23 cellular contexts compared by ENCODE assay signal in genomic region chr2:124328397-124328796, GRCh38.
DNase-seq lines count a peak whose midpoint lies in the region; ATAC-seq and TF ChIP-seq lines count a peak whose summit lies in the region.
"Had no signal": no experiment of that assay in that cellular context is flagged by ENCODE, and none has a peak within 500 bp of the region (broad histone marks: within the 10 kb centered on the region; RNA-seq: fewer than 3 reads in every experiment).

No MANE protein-coding gene starts in this region.

- peak overlapping the region; percentile 11; the same call in 1 of the 2 replicates for H3K4me3 ChIP-seq in HUES6 (ENCODE audit: low read depth, low read length)
- peak overlapping the region; percentile 9 for H3K4me3 ChIP-seq in iPS-15b (ENCODE audit: low read depth, low read length)
- H3K4me3 ChIP-seq in neural progenitor cell: no peak overlapping the region
- H3K4me3 ChIP-seq: HAP-1 had no signal

- H3K36me3 ChIP-seq in HUES6 (ENCODE audit: control insufficient read depth, insufficient read depth, low read length) (no peaks in the 10 kb centered on the region), iPS-15b (ENCODE audit: control insufficient read depth, insufficient read depth, low read length) (no peaks in the 10 kb centered on the region), neural progenitor cell (peaks cover 4% of the 10 kb centered on the region)
- H3K36me3 ChIP-seq: BE2C, HAP-1 had no signal

- POLR2A ChIA-PET in WTC11 (lab: Charles Lee): no interaction called here

- peaks cover 29% of the 10 kb centered on the region for H3F3A ChIP-seq in neural progenitor cell (ENCODE audit: low read depth)

- peaks cover 35% of the 10 kb centered on the region for H3K4me1 ChIP-seq in HUES6 (ENCODE audit: control insufficient read depth, insufficient read depth, low read length)
- peaks cover 25% of the 10 kb centered on the region for H3K4me1 ChIP-seq in iPS-15b (ENCODE audit: control insufficient read depth, insufficient read depth, low read length)
- peaks cover 22% of the 10 kb centered on the region for H3K4me1 ChIP-seq in neural progenitor cell
- H3K4me1 ChIP-seq: BE2C had no signal

- CTCF ChIA-PET in WTC11 (lab: Charles Lee): interaction anchor here (0.7 kb wide), 1 partner anchor 1058 kb away, joined by 3 read pairs; no protein-coding TSS in a partner anchor

- DNase-seq in WTC11 (ENCODE audit: low spot score): no peak
- peak; percentile 43 for DNase-seq in neural progenitor cell (ENCODE audit: low spot score)
- no peak for DNase-seq in sciatic nerve (ENCODE audit: low spot score)
- DNase-seq in stimulated activated naive CD4-positive, alpha-beta T cell treated with Interleukin-2 at 50 U/mL for 16 hours (lab: John Stamatoyannopoulos, UW): no peak
- DNase-seq in activated naive CD4-positive, alpha-beta T cell treated with anti-CD3 and anti-CD28 coated beads, Interleukin-2, amount 50 U/mL, for 72 hours (ENCODE audit: low spot score in 2 of 2): no peak
- DNase-seq: ACHN; BE2C; C1 segment of cervical spinal cord; CD4-positive, CD25-positive, alpha-beta regulatory T cell; CD8-positive, alpha-beta memory T cell; COR-L47; DMS 273 treated with DMSO at 0.1 percent for 48 hours; DMS53; DND-41; EL; GOT3; KBM-7 had no signal

- no peaks in the 10 kb centered on the region for H3K79me2 ChIP-seq in neural progenitor cell (ENCODE audit: low read depth)

- peak overlapping the region; percentile 41 for H3K4me3 Mint-ChIP-seq in WTC11
- no peak overlapping the region for H3K4me3 Mint-ChIP-seq in neural progenitor cell
- H3K4me3 Mint-ChIP-seq: CD4-positive, CD25-positive, alpha-beta regulatory T cell; CD8-positive, alpha-beta memory T cell; IgD-negative memory B cell had no signal

- H3K9ac ChIP-seq in HUES6 (ENCODE audit: low read length) (no peak overlapping the region), iPS-15b (ENCODE audit: low read depth, low read length) (no peak overlapping the region), neural progenitor cell (no peak overlapping the region)

- H3K27ac Mint-ChIP-seq in WTC11 (peak overlapping the region; percentile 96), neural progenitor cell (no peak overlapping the region)
- no peak overlapping the region for H3K27ac Mint-ChIP-seq in activated naive CD4-positive, alpha-beta T cell treated with anti-CD3 and anti-CD28 coated beads, Interleukin-2, amount 50 U/mL, for 72 hours
- H3K27ac Mint-ChIP-seq: CD4-positive, CD25-positive, alpha-beta regulatory T cell; CD8-positive, alpha-beta memory T cell; IgD-negative memory B cell had no signal

- H3K9me3 ChIP-seq in HUES6 (ENCODE audit: control insufficient read depth, insufficient read depth, low read depth, low read length) (no peaks in the 10 kb centered on the region), iPS-15b (ENCODE audit: control insufficient read depth, insufficient read depth, low read length) (no peaks in the 10 kb centered on the region), neural progenitor cell (ENCODE audit: low read depth) (no peaks in the 10 kb centered on the region)
- H3K9me3 ChIP-seq: BE2C, HAP-1 had no signal

- TF ChIP-seq CTCF in WTC11 (IDR thresholded peaks at IDR 0.05) (no peak), neural progenitor cell (IDR thresholded peaks at IDR 0.05) (no peak)

- H4K20me1 ChIP-seq in neural progenitor cell (ENCODE audit: low read depth): no peaks in the 10 kb centered on the region

- peaks cover 53% of the 10 kb centered on the region for H3K4me1 Mint-ChIP-seq in WTC11
- H3K4me1 Mint-ChIP-seq in neural progenitor cell: peaks cover 30% of the 10 kb centered on the region
- H3K4me1 Mint-ChIP-seq: CD4-positive, CD25-positive, alpha-beta regulatory T cell; CD8-positive, alpha-beta memory T cell had no signal

- H2AFZ ChIP-seq in neural progenitor cell (replicated peaks): no peak overlapping the region

- peak overlapping the region; percentile 16 for H3K4me2 ChIP-seq in neural progenitor cell

- H3K27me3 ChIP-seq in HUES6 (ENCODE audit: control insufficient read depth, insufficient read depth, low read length) (no peaks in the 10 kb centered on the region), iPS-15b (ENCODE audit: control insufficient read depth, insufficient read depth, low read length) (no peaks in the 10 kb centered on the region), neural progenitor cell (no peaks in the 10 kb centered on the region)
- H3K27me3 ChIP-seq: BE2C had no signal

- peaks cover 13% of the 10 kb centered on the region; the same call in 1 of the 2 replicates for H3K9me3 Mint-ChIP-seq in WTC11
- H3K9me3 Mint-ChIP-seq in neural progenitor cell: no peaks in the 10 kb centered on the region
- H3K9me3 Mint-ChIP-seq in activated naive CD4-positive, alpha-beta T cell treated with anti-CD3 and anti-CD28 coated beads, Interleukin-2, amount 50 U/mL, for 72 hours: peaks cover 18 to 29% of the 10 kb centered on the region in 2 donors

- H3K27ac ChIP-seq in HUES6 (ENCODE audit: low read depth, low read length) (peak overlapping the region; percentile 85), neural progenitor cell (peak overlapping the region; percentile 85)

- H3K27me3 Mint-ChIP-seq in WTC11 (ENCODE audit: low read depth) (no peaks in the 10 kb centered on the region), neural progenitor cell (ENCODE audit: insufficient read depth, low read depth) (no peaks in the 10 kb centered on the region)
- H3K27me3 Mint-ChIP-seq: CD4-positive, CD25-positive, alpha-beta regulatory T cell; IgD-negative memory B cell had no signal

- peak; percentile 43 for ATAC-seq in WTC11
- ATAC-seq in GM18868 (IDR thresholded peaks at IDR 0.05; ENCODE audit: unreplicated experiment): no peak
- ATAC-seq in sciatic nerve: no peak
- no peak for ATAC-seq in activated naive CD4-positive, alpha-beta T cell treated with anti-CD3 and anti-CD28 coated beads, Interleukin-2, amount 50 U/mL, for 72 hours
- ATAC-seq: HepG2 had no signal

- H3K36me3 Mint-ChIP-seq in WTC11 (peaks cover 9% of the 10 kb centered on the region), neural progenitor cell (no peaks in the 10 kb centered on the region)
- H3K36me3 Mint-ChIP-seq in activated naive CD4-positive, alpha-beta T cell treated with anti-CD3 and anti-CD28 coated beads, Interleukin-2, amount 50 U/mL, for 72 hours: peaks cover 0 to 4% of the 10 kb centered on the region in 2 donors
- H3K36me3 Mint-ChIP-seq: CD4-positive, CD25-positive, alpha-beta regulatory T cell; CD8-positive, alpha-beta memory T cell; IgD-negative memory B cell had no signal

- intact Hi-C loops in sciatic nerve (cut with DNase I): no loop called here

TF ChIP-seq in WTC11, 78 proteins besides CTCF, POLR2A, EP300 and RAD21 (continues in another document):
- no peak for TF ChIP-seq JAZF1 (CRISPR knock-in tag; IDR thresholded peaks at IDR 0.05)
- TF ChIP-seq ATF6 (CRISPR knock-in tag; IDR thresholded peaks at IDR 0.05): no peak
- TF ChIP-seq GABPB1 (CRISPR knock-in tag; IDR thresholded peaks at IDR 0.05): no peak
- TF ChIP-seq RELA (CRISPR knock-in tag; IDR thresholded peaks at IDR 0.05; ENCODE audit: borderline replicate concordance): no peak
- TF ChIP-seq ZNF219 (CRISPR knock-in tag; IDR thresholded peaks at IDR 0.05; ENCODE audit: borderline replicate concordance): no peak
- no peak for TF ChIP-seq ZNF317 (CRISPR knock-in tag; IDR thresholded peaks at IDR 0.05; ENCODE audit: borderline replicate concordance, low read depth)
- no peak for TF ChIP-seq IRF1 (CRISPR knock-in tag; IDR thresholded peaks at IDR 0.05)
- TF ChIP-seq ZBTB43 (CRISPR knock-in tag; IDR thresholded peaks at IDR 0.05): no peak
- no peak for TF ChIP-seq PREB (CRISPR knock-in tag; IDR thresholded peaks at IDR 0.05; ENCODE audit: borderline replicate concordance)
- TF ChIP-seq RORB (CRISPR knock-in tag; IDR thresholded peaks at IDR 0.05): no peak
- no peak for TF ChIP-seq KAT7 (CRISPR knock-in tag; IDR thresholded peaks at IDR 0.05; ENCODE audit: borderline replicate concordance)
